In the genomic region with DNA sequence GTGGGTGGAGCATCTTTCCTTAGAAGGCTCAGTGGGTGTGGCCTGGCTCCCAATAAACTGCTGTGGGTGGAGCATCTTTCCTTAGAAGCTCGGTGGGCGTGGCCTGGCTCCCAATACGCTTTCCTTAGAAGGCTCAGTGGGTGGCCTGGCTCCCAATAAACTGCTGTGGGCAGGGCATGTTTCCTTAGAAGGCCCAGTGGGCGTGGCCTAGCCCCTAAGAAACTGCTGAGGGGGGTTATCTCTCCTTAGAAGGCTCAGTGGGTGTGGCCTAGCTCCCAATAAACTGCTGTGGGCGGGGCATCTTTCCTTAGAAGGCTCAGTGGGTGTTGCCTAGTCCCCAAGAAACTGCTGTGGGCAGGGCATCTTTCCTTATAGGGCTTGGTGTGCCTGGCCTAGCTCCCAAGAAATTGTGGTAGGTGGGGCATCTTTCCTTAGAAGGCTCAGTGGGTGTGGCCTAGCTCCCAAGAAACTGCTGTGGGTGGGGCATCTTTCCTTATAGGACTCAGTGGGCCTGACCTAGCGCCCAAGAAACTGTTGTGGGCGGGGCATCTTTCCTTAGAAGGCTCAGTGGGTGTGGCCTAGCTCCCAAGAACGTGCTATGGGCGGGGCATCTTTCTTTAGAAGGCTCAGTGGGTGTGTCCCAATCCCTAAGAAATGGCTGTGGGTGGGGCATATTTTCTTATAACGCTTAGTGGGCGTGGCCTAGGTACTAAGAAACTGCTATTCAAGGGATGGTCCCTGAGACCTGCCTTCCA, we compare ENCODE assay signal across 15 cellular contexts. TPM values are rescaled to one million over a fixed set of nuclear protein-coding genes. Genes with fewer than 3 reads are reported as not detected.
DNase-seq lines count a peak whose midpoint lies in the region; ATAC-seq and TF ChIP-seq lines count a peak whose summit lies in the region.
"Had no signal": no experiment of that assay in that cellular context is flagged by ENCODE, and none has a peak within 500 bp of the region (broad histone marks: within the 10 kb centered on the region; RNA-seq: fewer than 3 reads in every experiment).

No MANE protein-coding gene starts in this region.

- TF ChIP-seq CTCF in HCT116 (IDR thresholded peaks at IDR 0.05 in 2 of 3, conservative IDR thresholded peaks at IDR 0.05 in 1 of 3; ENCODE audit: borderline replicate concordance in 1 of 3, insufficient read depth in 1 of 3, low read depth in 2 of 3, low read length in 2 of 3): no peak
- TF ChIP-seq CTCF in gastroesophageal sphincter (IDR thresholded peaks at IDR 0.05): no peak

- 81 to 100% methylated on average over 2 to 5 of the region's 11 CpGs for WGBS in gastroesophageal sphincter (ENCODE audit: low coverage in 1 of 2), 2 donors

- RAD21 ChIA-PET in HCT116 (lab: Charles Lee; ENCODE audit: low non-redundant PET in 1 of 2, low total read pairs in 2 of 2, uncharacterized antibody in 2 of 2, unreplicated experiment in 2 of 2): no interaction called here

- DNase-seq in ELF-1 (ENCODE audit: low read depth, low spot score) (peak; percentile 47), HCT116 (ENCODE audit: low read depth, low spot score) (peak; percentile 36), RPMI8226 (peak; percentile 59), immature natural killer cell (no peak)
- DNase-seq: CD8-positive, alpha-beta T cell; esophagus squamous epithelium; NCI-H2171; stimulated activated CD4-positive, alpha-beta T cell treated with anti-CD3 and anti-CD28 coated beads, Interleukin-15, amount 100 ng/mL, for 24 hours; T-helper 9 cell had no signal

- H4K20me1 ChIP-seq in HCT116 (ENCODE audit: insufficient read depth): no peaks in the 10 kb centered on the region

- H3K4me1 Mint-ChIP-seq in immature natural killer cell: peaks cover 57 to 60% of the 10 kb centered on the region in 2 donors

- no peaks in the 10 kb centered on the region for H3K27me3 ChIP-seq in HCT116 (ENCODE audit: insufficient read depth, low read length)
- no peaks in the 10 kb centered on the region for H3K27me3 ChIP-seq in gastroesophageal sphincter
- H3K27me3 ChIP-seq: esophagus squamous epithelium, tibial nerve had no signal

- CTCF ChIA-PET in HCT116 (lab: Charles Lee): no interaction called here

- intact Hi-C loops in HCT116 (cut with micrococcal nuclease): no loop called here

- H3K27ac ChIP-seq in HCT116 (ENCODE audit: low read depth, low read length) (no peak overlapping the region), gastroesophageal sphincter (no peak overlapping the region)
- H3K27ac ChIP-seq: esophagus squamous epithelium, parathyroid adenoma, tibial nerve had no signal

- H3K4me3 Mint-ChIP-seq in immature natural killer cell: peak overlapping the region in 1 of 5 donors; percentile 13
- H3K4me3 Mint-ChIP-seq: CD8-positive, alpha-beta T cell had no signal

- H3K9me3 ChIP-seq in HCT116 (ENCODE audit: control insufficient read depth in 1 of 2, insufficient read depth in 1 of 2, low read depth in 1 of 2, low read length in 2 of 2): no peaks in the 10 kb centered on the region
- no peaks in the 10 kb centered on the region for H3K9me3 ChIP-seq in gastroesophageal sphincter
- H3K9me3 ChIP-seq: esophagus squamous epithelium, tibial nerve had no signal

- no peak overlapping the region for H3K9ac ChIP-seq in HCT116 (ENCODE audit: low read length)
- H3K9ac ChIP-seq: parathyroid adenoma had no signal

- TF ChIP-seq EP300 in gastroesophageal sphincter (IDR thresholded peaks at IDR 0.05): no peak

- H3K9me3 Mint-ChIP-seq in immature natural killer cell: no peaks in the 10 kb centered on the region
- H3K9me3 Mint-ChIP-seq: CD8-positive, alpha-beta T cell had no signal

- ATAC-seq in HCT116 (peak; percentile 69), HG03432 (IDR thresholded peaks at IDR 0.05; ENCODE audit: unreplicated experiment) (no peak), GM19023 (IDR thresholded peaks at IDR 0.05; ENCODE audit: unreplicated experiment) (no peak), gastroesophageal sphincter (no peak)
- ATAC-seq: CD8-positive, alpha-beta T cell had no signal

- no peaks in the 10 kb centered on the region for H3K79me2 ChIP-seq in HCT116 (ENCODE audit: insufficient read depth, low read length)
- H3K79me2 ChIP-seq: parathyroid adenoma had no signal

- H3K4me3 ChIP-seq in HCT116 (replicated peaks in 1 of 2; ENCODE audit: low read depth in 1 of 2, low read length in 2 of 2) (no peak overlapping the region), gastroesophageal sphincter (no peak overlapping the region)
- H3K4me3 ChIP-seq: esophagus squamous epithelium, lung, tibial nerve had no signal

- POLR2A ChIA-PET in HCT116 (lab: Charles Lee): no interaction called here

- H2AFZ ChIP-seq in HCT116 (ENCODE audit: low read depth, low read length, poor library complexity, severe bottlenecking): no peak overlapping the region
- H2AFZ ChIP-seq: parathyroid adenoma had no signal

- H3K36me3 Mint-ChIP-seq in immature natural killer cell: peaks cover 24 to 57% (median 24%) of the 10 kb centered on the region in 3 donors

- H3K27ac Mint-ChIP-seq in immature natural killer cell: peak overlapping the region in 5 of 6 donors; percentile 86 to 92 (median 88)

- H3K9me2 ChIP-seq in HCT116 (ENCODE audit: insufficient read depth): no peaks in the 10 kb centered on the region

- TF ChIP-seq POLR2A in HCT116 (IDR thresholded peaks at IDR 0.05; ENCODE audit: borderline replicate concordance, extremely low read depth, insufficient read depth, insufficient read length): no peak
- no peak for TF ChIP-seq POLR2A in gastroesophageal sphincter (IDR thresholded peaks at IDR 0.05)

- no peak overlapping the region for H3K4me2 ChIP-seq in HCT116 (ENCODE audit: low read length)

- H3K4me1 ChIP-seq in HCT116 (ENCODE audit: control insufficient read depth in 1 of 2, insufficient read depth in 2 of 2, low read length in 2 of 2) (peaks cover 0 to 17% of the 10 kb centered on the region in 2 experiments; a peak in 1 of 4 replicates), gastroesophageal sphincter (no peaks in the 10 kb centered on the region)
- H3K4me1 ChIP-seq: parathyroid adenoma, tibial nerve had no signal

- H3K27me3 Mint-ChIP-seq in immature natural killer cell (ENCODE audit: low read depth in 3 of 3): peaks cover 0 to 9% (median 2%) of the 10 kb centered on the region in 3 donors

- H3K36me3 ChIP-seq in HCT116 (ENCODE audit: control insufficient read depth in 1 of 2, insufficient read depth in 2 of 2, low read length in 2 of 2): peaks cover 18 to 24% of the 10 kb centered on the region in 2 experiments
- no peaks in the 10 kb centered on the region for H3K36me3 ChIP-seq in gastroesophageal sphincter
- H3K36me3 ChIP-seq: esophagus squamous epithelium, tibial nerve had no signal

- TF ChIP-seq RAD21 in HCT116 (IDR thresholded peaks at IDR 0.05; ENCODE audit: low read depth): no peak

- BruUV-seq in HCT116 (replicated peaks; lab: Mats Ljungman, UMichigan): no TSS peak

TF ChIP-seq in HCT116, 20 proteins besides CTCF, POLR2A, EP300 and RAD21 (continues in another document):
- TF ChIP-seq SRF (IDR thresholded peaks at IDR 0.05; ENCODE audit: low read depth) (no peak; the same call in 1 of the 2 replicates), TCF7L2 (IDR thresholded peaks at IDR 0.05; ENCODE audit: borderline replicate concordance, extremely low read depth, insufficient read depth, insufficient read length) (no peak), ZNF274 (IDR thresholded peaks at IDR 0.05; ENCODE audit: low read depth, low read length) (no peak), EZH2phosphoT487 (IDR thresholded peaks at IDR 0.05; ENCODE audit: borderline replicate concordance) (no peak), YY1 (IDR thresholded peaks at IDR 0.05; ENCODE audit: extremely low read depth, insufficient replicate concordance, low read depth, low read length) (no peak), CBX3 (IDR thresholded peaks at IDR 0.05; ENCODE audit: low read depth) (no peak), SIN3A (IDR thresholded peaks at IDR 0.05; ENCODE audit: low read depth) (no peak), FOSL1 (IDR thresholded peaks at IDR 0.05; ENCODE audit: low read depth) (no peak), POLR2AphosphoS5 (IDR thresholded peaks at IDR 0.05; ENCODE audit: low read depth, low read length) (no peak)

RNA-seq across cellular contexts. Expression of gene HSH2D, which starts 10.3 kb away (rescaled TPM):
- total RNA-seq in HCT116 (2021; ENCODE audit: unreplicated experiment) (21.4 TPM), gastroesophageal sphincter (under 1 TPM in 2 of 4 donors, not detected in 2; 0.87 to 0.94 TPM)
- polyA plus RNA-seq in HCT116 (2012): 25.0 and 30.2 TPM in 2 replicates
- 100 to 1,000 TPM in 1 of 3 donors, 10 to 100 TPM in 2; 70.4 to 127 (median 97.4) TPM for polyA plus RNA-seq in immature natural killer cell

RNA-seq across cellular contexts. Expression of gene CIB3, which starts 19.6 kb away (rescaled TPM):
- total RNA-seq in HCT116 (2021; ENCODE audit: unreplicated experiment) (not detected), gastroesophageal sphincter (not detected)
- 0.13 and 0.76 TPM in 2 replicates for polyA plus RNA-seq in HCT116 (2012)
- not detected for polyA plus RNA-seq in immature natural killer cell
- total RNA-seq: CD8-positive, alpha-beta T cell; esophagus squamous epithelium; lung; tibial nerve had no signal

RNA-seq across cellular contexts. Expression of gene FAM32A, which starts 31.5 kb away (rescaled TPM):
- 61.3 TPM for total RNA-seq in HCT116 (2021; ENCODE audit: unreplicated experiment)
- 50.8 and 61.3 TPM in 2 replicates for polyA plus RNA-seq in HCT116 (2012)
- polyA plus RNA-seq in immature natural killer cell: 100 to 1,000 TPM; 156 to 225 (median 179) TPM
- total RNA-seq in gastroesophageal sphincter: 100 to 1,000 TPM in 2 of 4 donors, 10 to 100 TPM in 2; 90.1 to 126 (median 104) TPM

RNA-seq across cellular contexts. Expression of gene RAB8A, which starts 42.1 kb away (rescaled TPM):
- total RNA-seq in HCT116 (2021; ENCODE audit: unreplicated experiment) (116 TPM), gastroesophageal sphincter (10 to 100 TPM; 32.4 to 52.5 (median 44.9) TPM)
- 100 and 111 TPM in 2 replicates for polyA plus RNA-seq in HCT116 (2012)
- 100 to 1,000 TPM; 110 to 184 (median 126) TPM for polyA plus RNA-seq in immature natural killer cell

RNA-seq across cellular contexts. Expression of gene AP1M1, which starts 44.0 kb away (rescaled TPM):
- total RNA-seq in HCT116 (2021; ENCODE audit: unreplicated experiment) (50.0 TPM), gastroesophageal sphincter (100 to 1,000 TPM in 2 of 4 donors, 10 to 100 TPM in 2; 62.0 to 140 (median 105) TPM)
- polyA plus RNA-seq in HCT116 (2012): 50.7 and 52.9 TPM in 2 replicates
- polyA plus RNA-seq in immature natural killer cell: 100 to 1,000 TPM; 128 to 178 (median 173) TPM

Comparison
In these comparisons a context has a peak if more than half of its experiments do, and no peak if none do; other contexts are left out.
1. DNase-seq: peak in ELF-1 (single experiment), HCT116 (single experiment) and RPMI8226 (single experiment); none in immature natural killer cell (0 of 3).
2. RNA of gene HSH2D, which starts 10.3 kb away (total RNA-seq): 21.4 TPM in HCT116 (single experiment); 0.87 to 0.94 TPM in gastroesophageal sphincter; every median in the first group is over 10 times any median in the second.